ENCODE assay signal across 9 cellular contexts in the genomic region with DNA sequence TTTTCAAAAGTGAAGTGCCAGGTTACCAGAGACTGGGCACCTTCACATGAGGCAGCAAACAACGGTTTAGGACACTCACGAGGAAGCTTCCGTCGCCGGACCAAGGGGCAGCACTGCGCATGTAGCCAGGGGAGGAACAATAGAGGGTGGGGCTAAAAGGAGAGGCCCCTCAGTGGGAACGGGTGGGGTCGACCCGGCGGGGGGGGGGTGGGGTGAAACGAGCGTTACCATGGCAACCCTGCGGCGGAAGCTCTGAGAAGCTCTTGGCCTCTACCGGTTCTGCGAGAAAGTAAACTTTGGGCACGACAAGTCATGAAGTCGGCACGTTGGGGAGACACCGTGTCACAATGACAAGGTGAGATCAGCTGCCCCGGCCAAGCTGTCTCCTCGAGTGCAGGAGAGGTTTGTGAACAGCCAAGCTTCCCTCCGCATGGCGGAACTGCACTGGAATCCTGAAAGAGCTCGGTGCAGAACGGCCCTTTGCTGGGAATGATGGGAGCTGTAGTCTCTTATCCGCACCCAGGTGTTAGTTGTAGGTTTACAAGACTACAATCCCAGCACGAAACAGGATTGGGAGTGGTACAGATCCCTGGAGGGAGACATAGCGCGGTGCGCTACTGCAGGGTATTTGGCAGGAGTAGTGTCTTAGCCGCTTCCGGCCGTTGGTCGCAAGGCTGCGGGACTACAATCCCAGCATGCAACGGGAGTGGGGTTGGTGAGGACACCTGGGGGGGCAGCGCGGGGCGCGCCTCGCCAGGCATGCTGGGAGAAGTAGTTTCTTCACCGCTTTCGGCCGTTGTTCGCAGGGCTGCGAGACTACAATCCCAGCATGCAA.
DNase-seq lines count a peak whose midpoint lies in the region; ATAC-seq, FAIRE-seq and TF ChIP-seq lines count a peak whose summit lies in the region.
"Had no signal": no experiment of that assay in that cellular context is flagged by ENCODE, and none has a peak within 500 bp of the region (broad histone marks: within the 10 kb centered on the region; RNA-seq: fewer than 3 reads in every experiment).

No MANE protein-coding gene starts in this region.

- no peak for FAIRE-seq in A549 (lab: Jason Lieb, UNC)
- FAIRE-seq in astrocyte (lab: Jason Lieb, UNC): no peak
- FAIRE-seq: endothelial cell of umbilical vein had no signal

- no peak overlapping the region for H3K4me3 ChIP-seq in A549
- no peak overlapping the region for H3K4me3 ChIP-seq in astrocyte (ENCODE audit: insufficient read depth, low read depth, low read length)
- peak overlapping the region; percentile 41 for H3K4me3 ChIP-seq in lower leg skin (ENCODE audit: low read depth, poor library complexity, severe bottlenecking)
- no peak overlapping the region for H3K4me3 ChIP-seq in H7 (ENCODE audit: insufficient read depth, low read depth, low read length)
- H3K4me3 ChIP-seq in hepatocyte: no peak overlapping the region

- 17% methylated on average over 44 of the region's 47 CpGs for WGBS in A549 (ENCODE audit: missing lambda C conversion rate)
- 7% methylated on average over 45 to 46 of the region's 47 CpGs for WGBS in lower leg skin, 2 donors
- WGBS in hepatocyte (ENCODE audit: low lambda C conversion rate, missing lambda C conversion rate): 95% methylated on average over 40 of the region's 47 CpGs

- no peak overlapping the region for H3K9ac ChIP-seq in astrocyte (ENCODE audit: low read length)

- no peak for TF ChIP-seq EP300 in A549 (IDR thresholded peaks at IDR 0.05)

- no peaks in the 10 kb centered on the region for H3K27me3 ChIP-seq in astrocyte (ENCODE audit: insufficient read depth, low read length)
- no peaks in the 10 kb centered on the region for H3K27me3 ChIP-seq in H7 (ENCODE audit: control insufficient read depth, insufficient read depth, low read length)
- no peaks in the 10 kb centered on the region for H3K27me3 ChIP-seq in hepatocyte

- no peaks in the 10 kb centered on the region for H3K4me1 ChIP-seq in A549
- no peaks in the 10 kb centered on the region for H3K4me1 ChIP-seq in astrocyte (ENCODE audit: insufficient read depth, low read length)
- H3K4me1 ChIP-seq in hepatocyte (ENCODE audit: insufficient read depth): no peaks in the 10 kb centered on the region

- intact Hi-C loops in lower leg skin (cut with DNase I; ENCODE audit: low total_unique reads): no loop called here

- H3K27ac ChIP-seq in A549 (no peak overlapping the region), astrocyte (ENCODE audit: low read depth, low read length) (no peak overlapping the region), hepatocyte (no peak overlapping the region)

- no peaks in the 10 kb centered on the region for H3K36me3 Mint-ChIP-seq in astrocyte (ENCODE audit: low read depth, unreplicated experiment)

- TF ChIP-seq CTCF in A549 (IDR thresholded peaks at IDR 0.05) (no peak), astrocyte (IDR thresholded peaks at IDR 0.05; ENCODE audit: insufficient read depth, low read depth, low read length) (no peak), lower leg skin (IDR thresholded peaks at IDR 0.05) (no peak), hepatocyte (IDR thresholded peaks at IDR 0.05; ENCODE audit: poor library complexity) (no peak)

- H3K27ac Mint-ChIP-seq in astrocyte (ENCODE audit: unreplicated experiment): no peak overlapping the region

- ATAC-seq in A549: peak; percentile 34 to 59; a peak in 3 of 6 replicates
- ATAC-seq in HG03159 (IDR thresholded peaks at IDR 0.05; ENCODE audit: unreplicated experiment): peak; percentile 57

- H3K9me3 Mint-ChIP-seq in astrocyte (ENCODE audit: unreplicated experiment): peaks cover 11% of the 10 kb centered on the region

- TF ChIP-seq POLR2A in A549 (IDR thresholded peaks at IDR 0.05; ENCODE audit: low read length) (no peak), lower leg skin (IDR thresholded peaks at IDR 0.05) (no peak)

- H3K36me3 ChIP-seq in astrocyte (ENCODE audit: insufficient read depth, low read length): no peaks in the 10 kb centered on the region
- no peaks in the 10 kb centered on the region for H3K36me3 ChIP-seq in H7 (replicated peaks; ENCODE audit: control insufficient read depth, insufficient read depth, low read length)
- no peaks in the 10 kb centered on the region for H3K36me3 ChIP-seq in hepatocyte (replicated peaks; ENCODE audit: insufficient read depth, low read depth)

- POLR2A ChIA-PET in A549 (lab: Yijun Ruan, JAX): no interaction called here

- H3K4me2 ChIP-seq in A549 (no peak overlapping the region), astrocyte (ENCODE audit: low read length) (no peak overlapping the region), hepatocyte (no peak overlapping the region)

- no peak for TF ChIP-seq RAD21 in A549 (conservative IDR thresholded peaks at IDR 0.05 in 1 of 2, IDR thresholded peaks at IDR 0.05 in 1 of 2)

- CTCF ChIA-PET in A549 (lab: Yijun Ruan, JAX): no interaction called here

- no peaks in the 10 kb centered on the region for H3K27me3 Mint-ChIP-seq in astrocyte (ENCODE audit: low read depth, unreplicated experiment)

- no peak overlapping the region for H3K4me3 Mint-ChIP-seq in astrocyte (ENCODE audit: unreplicated experiment)

- no peaks in the 10 kb centered on the region for H3K9me2 ChIP-seq in hepatocyte (replicated peaks; ENCODE audit: insufficient read depth)

- H3K4me1 Mint-ChIP-seq in astrocyte (ENCODE audit: low read depth, unreplicated experiment): no peaks in the 10 kb centered on the region

- peaks cover 19% of the 10 kb centered on the region; the same call in 1 of the 3 replicates for H3K9me3 ChIP-seq in A549
- peaks cover 21% of the 10 kb centered on the region for H3K9me3 ChIP-seq in astrocyte (ENCODE audit: insufficient read depth, low read depth, low read length)
- H3K9me3 ChIP-seq in hepatocyte (ENCODE audit: low read depth): no peaks in the 10 kb centered on the region

- DNase-seq in A549 (ENCODE audit: low read depth in 1 of 2, low spot score in 1 of 2) (peak in 1 of 2 experiments; percentile 40), T-helper 22 cell (ENCODE audit: low read depth) (peak; percentile 76), astrocyte (ENCODE audit: low read depth) (no peak), lower leg skin (ENCODE audit: low spot score in 2 of 2) (peak in 1 of 2 donors; percentile 89), H7 (no peak), hepatocyte (ENCODE audit: low spot score) (no peak)
- peak; percentile 82 for DNase-seq in stimulated activated CD8-positive, alpha-beta memory T cell treated with anti-CD3 and anti-CD28 coated beads, Interleukin-12 subunit alpha, Interleukin-12 subunit beta, amount 100 ng/mL, for 4 hours (ENCODE audit: low read depth)

- H3K79me2 ChIP-seq in astrocyte (ENCODE audit: insufficient read depth, low read length) (no peaks in the 10 kb centered on the region), hepatocyte (no peaks in the 10 kb centered on the region)

- no peaks in the 10 kb centered on the region for H4K20me1 ChIP-seq in astrocyte (ENCODE audit: insufficient read depth, low read length)
- no peaks in the 10 kb centered on the region for H4K20me1 ChIP-seq in hepatocyte (ENCODE audit: insufficient read depth, poor library complexity, severe bottlenecking)

- H2AFZ ChIP-seq in astrocyte (ENCODE audit: low read depth, low read length) (peak overlapping the region; percentile 10), hepatocyte (no peak overlapping the region)

TF ChIP-seq in A549, 52 proteins besides CTCF, POLR2A, EP300 and RAD21 (continues in another document):
- TF ChIP-seq MYC (IDR thresholded peaks at IDR 0.05; ENCODE audit: borderline replicate concordance, low read length) (no peak), RNF2 (IDR thresholded peaks at IDR 0.05; ENCODE audit: borderline replicate concordance, low read depth) (no peak), NFE2L2 (conservative IDR thresholded peaks at IDR 0.05; ENCODE audit: low read length) (no peak), REST (IDR thresholded peaks at IDR 0.05) (no peak), RFX5 (IDR thresholded peaks at IDR 0.05) (no peak), FOSL2 (IDR thresholded peaks at IDR 0.05) (no peak), FOSL2 (CRISPR knock-in tag; IDR thresholded peaks at IDR 0.05) (no peak), USF2 (IDR thresholded peaks at IDR 0.05) (no peak), GATA3 (IDR thresholded peaks at IDR 0.05; ENCODE audit: borderline replicate concordance) (no peak), TFCP2L1 (CRISPR knock-in tag; IDR thresholded peaks at IDR 0.05) (no peak)
- TF ChIP-seq, protein P1, sequence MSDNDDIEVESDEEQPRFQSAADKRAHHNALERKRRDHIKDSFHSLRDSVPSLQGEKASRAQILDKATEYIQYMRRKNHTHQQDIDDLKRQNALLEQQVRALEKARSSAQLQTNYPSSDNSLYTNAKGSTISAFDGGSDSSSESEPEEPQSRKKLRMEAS (IDR thresholded peaks at IDR 0.05): no peak

Comparison
In these comparisons a context has a peak if more than half of its experiments do, and no peak if none do; other contexts are left out.
1. DNase-seq: peak in T-helper 22 cell (single experiment) and stimulated activated CD8-positive, alpha-beta memory T cell treated with anti-CD3 and anti-CD28 coated beads, Interleukin-12 subunit alpha, Interleukin-12 subunit beta, amount 100 ng/mL, for 4 hours (single experiment); none in astrocyte (single experiment), H7 (single experiment) and hepatocyte (single experiment).